In genomic region chr15:86526938-86527735, GRCh38 we compare ENCODE assay signal across 18 cellular contexts.
A peak's percentile ranks its signal among the peaks of the same experiment; 100 is the strongest.
DNase-seq lines count a peak whose midpoint lies in the region; ATAC-seq and TF ChIP-seq lines count a peak whose summit lies in the region.
"Had no signal": no experiment of that assay in that cellular context is flagged by ENCODE, and none has a peak within 500 bp of the region (broad histone marks: within the 10 kb centered on the region; RNA-seq: fewer than 3 reads in every experiment).

No MANE protein-coding gene starts in this region.

- intact Hi-C loops in sciatic nerve (cut with DNase I) = no loop called here
- intact Hi-C loops in ascending aorta (cut with DNase I) = no loop called here

- H3K27ac ChIP-seq in ascending aorta = no peak overlapping the region
- H3K27ac ChIP-seq: BLaER1 treated with 17β-estradiol and CSF1 and Interleukin-3, amounts not matched to agents 10 nM and 100 nM had no signal

- DNase-seq in NCI-H510A treated with DMSO at 0.1 percent for 48 hours (lab: John Stamatoyannopoulos, UW) (peak; percentile 8), NCI-H510A (lab: John Stamatoyannopoulos, UW) (no peak), NCI-H2171 treated with DMSO at 0.1 percent for 48 hours (lab: John Stamatoyannopoulos, UW) (peak; percentile 76), cerebellar cortex (ENCODE audit: low spot score) (peak; percentile 55), sciatic nerve (ENCODE audit: low spot score) (no peak), GM03348 (ENCODE audit: low spot score) (no peak), ascending aorta (ENCODE audit: low spot score in 2 of 2) (no peak)
- DNase-seq: GF-D8, H9, IMR-90, Karpas-422, MG63, NCI-H1092 treated with DMSO at 0.1 percent for 48 hours, NCI-H2227 treated with DMSO at 0.1 percent for 48 hours, SW 1271 had no signal

- no peaks in the 10 kb centered on the region for H3K9me3 ChIP-seq in ascending aorta
- H3K9me3 ChIP-seq: BLaER1 treated with 17β-estradiol and CSF1 and Interleukin-3, amounts not matched to agents 10 nM and 100 nM; MG63 had no signal

- H3K4me3 ChIP-seq in ascending aorta = no peak overlapping the region
- H3K4me3 ChIP-seq: BLaER1 treated with 17β-estradiol and CSF1 and Interleukin-3, amounts not matched to agents 10 nM and 100 nM; MG63 had no signal

- no peak for TF ChIP-seq CTCF in ascending aorta (IDR thresholded peaks at IDR 0.05)

- H3K36me3 ChIP-seq in ascending aorta = no peaks in the 10 kb centered on the region
- H3K36me3 ChIP-seq: BLaER1 treated with 17β-estradiol and CSF1 and Interleukin-3, amounts not matched to agents 10 nM and 100 nM; MG63 had no signal

- ATAC-seq in sciatic nerve (no peak), GM19455 (IDR thresholded peaks at IDR 0.05; ENCODE audit: unreplicated experiment) (no peak)
- ATAC-seq: Panc1 had no signal

- H3K4me1 ChIP-seq in ascending aorta = no peaks in the 10 kb centered on the region
- H3K4me1 ChIP-seq: BLaER1 treated with 17β-estradiol and CSF1 and Interleukin-3, amounts not matched to agents 10 nM and 100 nM had no signal

- H3K27me3 ChIP-seq in ascending aorta = no peaks in the 10 kb centered on the region
- H3K27me3 ChIP-seq: BLaER1 treated with 17β-estradiol and CSF1 and Interleukin-3, amounts not matched to agents 10 nM and 100 nM; MG63 had no signal

Comparison
In these comparisons a context has a peak if more than half of its experiments do, and no peak if none do; other contexts are left out.
1. DNase-seq: peak in NCI-H510A treated with DMSO at 0.1 percent for 48 hours (single experiment), NCI-H2171 treated with DMSO at 0.1 percent for 48 hours (single experiment) and cerebellar cortex (single experiment); none in NCI-H510A (single experiment), sciatic nerve (single experiment), GM03348 (single experiment) and ascending aorta (0 of 2).